In the genomic region with DNA sequence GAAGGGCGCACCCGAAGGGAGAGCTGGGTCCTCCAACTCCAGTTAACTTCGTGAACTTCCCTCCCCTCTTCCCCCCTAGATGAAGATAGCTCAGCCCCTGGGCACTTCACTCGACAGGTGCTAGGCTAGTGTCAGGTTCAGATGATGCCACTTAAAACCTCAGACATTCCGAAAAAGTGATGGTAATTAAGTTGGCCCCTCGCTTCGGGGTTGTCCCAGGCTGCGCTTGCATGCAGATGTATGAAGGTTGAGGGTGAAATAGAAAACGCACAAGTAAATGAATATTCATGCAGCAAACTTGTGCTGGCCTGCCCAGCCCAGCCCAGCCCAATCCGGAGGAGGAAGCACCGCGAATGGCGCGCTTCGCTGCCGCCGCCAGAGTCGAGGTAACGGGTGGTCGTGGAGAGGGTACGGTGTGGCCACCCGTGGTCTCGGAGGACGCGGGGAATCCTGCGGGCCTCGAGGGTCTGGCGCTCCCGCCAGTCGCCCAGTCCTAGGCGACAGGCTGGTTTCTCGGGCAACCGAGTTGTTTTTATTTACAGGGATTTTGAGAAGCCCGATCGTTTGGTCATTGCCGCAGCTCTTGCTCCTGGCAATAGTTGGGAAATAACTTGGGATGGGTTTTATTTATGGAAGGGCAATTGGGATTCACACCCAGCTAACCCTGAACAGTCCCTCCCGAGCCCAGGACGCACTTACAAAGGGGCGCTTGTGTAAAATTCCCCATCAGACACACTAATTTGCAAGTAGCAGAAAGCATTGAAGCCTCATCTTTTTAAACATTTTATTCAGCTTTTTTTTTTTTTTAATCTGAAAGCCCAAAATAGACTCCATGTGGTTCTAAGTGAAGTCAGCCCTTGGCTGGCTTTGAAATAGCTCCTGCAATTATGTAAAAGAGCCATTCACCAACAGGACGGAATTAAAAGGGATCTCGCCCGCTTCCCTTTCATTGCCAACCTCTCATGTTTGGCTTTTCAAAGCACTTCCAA, we compare ENCODE assay signal across 17 cellular contexts. TPM values are rescaled to one million over a fixed set of nuclear protein-coding genes. Genes with fewer than 3 reads are reported as not detected.
DNase-seq lines count a peak whose midpoint lies in the region; ATAC-seq and TF ChIP-seq lines count a peak whose summit lies in the region.
"Had no signal": no experiment of that assay in that cellular context is flagged by ENCODE, and none has a peak within 500 bp of the region (broad histone marks: within the 10 kb centered on the region; RNA-seq: fewer than 3 reads in every experiment).

No MANE protein-coding gene starts in this region.

- H3K4me3 Mint-ChIP-seq in CD4-positive, alpha-beta memory T cell = peak overlapping the region in 1 of 8 donors; percentile 39

- no peak overlapping the region for H3K27ac Mint-ChIP-seq in CD4-positive, alpha-beta memory T cell
- H3K27ac Mint-ChIP-seq: natural killer cell had no signal

- H3K4me1 ChIP-seq in SJCRH30 = peaks cover 22% of the 10 kb centered on the region
- peaks cover 18% of the 10 kb centered on the region for H3K4me1 ChIP-seq in hepatocyte (ENCODE audit: insufficient read depth)
- H3K4me1 ChIP-seq in CD4-positive, alpha-beta memory T cell (ENCODE audit: insufficient read depth, low read length) = no peaks in the 10 kb centered on the region

- peak; percentile 26 for DNase-seq in DMS53 (lab: John Stamatoyannopoulos, UW)
- no peak for DNase-seq in DMS53 treated with DMSO at 0.1 percent for 48 hours (lab: John Stamatoyannopoulos, UW; ENCODE audit: unreplicated experiment)
- peak; percentile 94 to 97 for DNase-seq in SJCRH30
- DNase-seq in hepatocyte (ENCODE audit: low spot score) = no peak
- peak; percentile 68 for DNase-seq in retina
- DNase-seq in activated effector memory CD4-positive, alpha-beta T cell treated with Interleukin-2 at 50 U/mL for 16 hours = no peak
- no peak for DNase-seq in CD4-positive, alpha-beta memory T cell
- DNase-seq: activated CD4-positive, alpha-beta T cell treated with anti-CD3 and anti-CD28 coated beads for 48 hours; activated gamma-delta T cell; DMS153; natural killer cell; NCI-H1417 had no signal

- no peak for ATAC-seq in GM21717 (IDR thresholded peaks at IDR 0.05; ENCODE audit: unreplicated experiment)
- ATAC-seq: HCT116, natural killer cell had no signal

- H4K20me1 ChIP-seq in hepatocyte (ENCODE audit: insufficient read depth, poor library complexity, severe bottlenecking) = no peaks in the 10 kb centered on the region

- WGBS in hepatocyte (ENCODE audit: low lambda C conversion rate, missing lambda C conversion rate) = 2% methylated on average over 41 of the region's 42 CpGs

- peaks cover 0 to 3% (median 0%) of the 10 kb centered on the region in 8 donors for H3K9me3 Mint-ChIP-seq in CD4-positive, alpha-beta memory T cell
- H3K9me3 Mint-ChIP-seq: natural killer cell had no signal

- H3K36me3 Mint-ChIP-seq in CD4-positive, alpha-beta memory T cell = peaks cover 0 to 2% of the 10 kb centered on the region in 2 donors
- H3K36me3 Mint-ChIP-seq: natural killer cell had no signal

- H3K79me2 ChIP-seq in hepatocyte = no peaks in the 10 kb centered on the region

- no peaks in the 10 kb centered on the region; the same call in 1 of the 2 replicates for H3K36me3 ChIP-seq in SJCRH30
- no peaks in the 10 kb centered on the region for H3K36me3 ChIP-seq in hepatocyte (replicated peaks; ENCODE audit: insufficient read depth, low read depth)
- no peaks in the 10 kb centered on the region for H3K36me3 ChIP-seq in CD4-positive, alpha-beta memory T cell (ENCODE audit: insufficient read depth, low read length)
- H3K36me3 ChIP-seq: tibial nerve had no signal

- H3K4me1 Mint-ChIP-seq in CD4-positive, alpha-beta memory T cell = peaks cover 3 to 24% (median 11%) of the 10 kb centered on the region in 4 donors

- POLR2A ChIA-PET in CD4-positive, alpha-beta memory T cell (lab: Charles Lee; ENCODE audit: partially characterized antibody) = no interaction called here

- H3K4me3 ChIP-seq in SJCRH30 (peak overlapping the region; percentile 53), hepatocyte (no peak overlapping the region)
- no peak overlapping the region for H3K4me3 ChIP-seq in CD4-positive, alpha-beta memory T cell (ENCODE audit: low read length in 2 of 2)
- H3K4me3 ChIP-seq: tibial nerve had no signal

- no peaks in the 10 kb centered on the region for H3K9me2 ChIP-seq in hepatocyte (replicated peaks; ENCODE audit: insufficient read depth)

- no peak for TF ChIP-seq CTCF in hepatocyte (IDR thresholded peaks at IDR 0.05; ENCODE audit: poor library complexity)

- H3K9me3 ChIP-seq in SJCRH30 (replicated peaks) = no peaks in the 10 kb centered on the region
- H3K9me3 ChIP-seq in hepatocyte (ENCODE audit: low read depth) = no peaks in the 10 kb centered on the region
- no peaks in the 10 kb centered on the region for H3K9me3 ChIP-seq in CD4-positive, alpha-beta memory T cell (ENCODE audit: control insufficient read depth in 1 of 2, low read length in 2 of 2)
- H3K9me3 ChIP-seq: tibial nerve had no signal

- H3K27me3 Mint-ChIP-seq in CD4-positive, alpha-beta memory T cell = peaks cover 53 to 55% of the 10 kb centered on the region in 2 donors

- intact Hi-C loops in CD4-positive, alpha-beta memory T cell (cut with micrococcal nuclease) = no loop called here

- no peaks in the 10 kb centered on the region for H3K27me3 ChIP-seq in SJCRH30
- H3K27me3 ChIP-seq in hepatocyte = peaks cover 98% of the 10 kb centered on the region
- peaks cover 26% of the 10 kb centered on the region for H3K27me3 ChIP-seq in CD4-positive, alpha-beta memory T cell (ENCODE audit: insufficient read depth, low read length)

- H3K4me2 ChIP-seq in hepatocyte = peak overlapping the region; percentile 60

- no peak overlapping the region for H2AFZ ChIP-seq in hepatocyte

- CTCF ChIA-PET in CD4-positive, alpha-beta memory T cell (lab: Charles Lee; ENCODE audit: partially characterized antibody) = no interaction called here

- H3K27ac ChIP-seq in SJCRH30 (peak overlapping the region; percentile 95), hepatocyte (no peak overlapping the region)
- H3K27ac ChIP-seq in CD4-positive, alpha-beta memory T cell (ENCODE audit: low read depth, low read length) = no peak overlapping the region
- H3K27ac ChIP-seq: 22Rv1, tibial nerve had no signal

RNA-seq across cellular contexts. Expression of gene GBX2, which starts 3.3 kb away (rescaled TPM):
- 17.9 and 18.4 TPM in 2 replicates for total RNA-seq in SJCRH30 (2014; rRNA removed; shearing (Covaris generic))
- total RNA-seq in hepatocyte = not detected in 2 replicates
- polyA plus RNA-seq in hepatocyte = 0.45 TPM in 1 of 2 replicates, not detected in the other
- not detected for total RNA-seq in CD4-positive, alpha-beta memory T cell
- not detected for polyA plus RNA-seq in CD4-positive, alpha-beta memory T cell
- total RNA-seq: HT-29, natural killer cell, tibial nerve had no signal

Comparison
In these comparisons a context has a peak if more than half of its experiments do, and no peak if none do; other contexts are left out.
1. DNase-seq: peak in DMS53 (single experiment), SJCRH30 (2 of 2) and retina (single experiment); none in DMS53 treated with DMSO at 0.1 percent for 48 hours (single experiment), hepatocyte (single experiment), activated effector memory CD4-positive, alpha-beta T cell treated with Interleukin-2 at 50 U/mL for 16 hours (single experiment) and CD4-positive, alpha-beta memory T cell (0 of 5).
2. RNA of gene GBX2, which starts 3.3 kb away (total RNA-seq): 17.9 to 18.4 TPM in SJCRH30; not detected in hepatocyte and not detected in CD4-positive, alpha-beta memory T cell; every median in the first group is over 10 times any median in the second.